17 cellular contexts compared by ENCODE assay signal in the genomic region with DNA sequence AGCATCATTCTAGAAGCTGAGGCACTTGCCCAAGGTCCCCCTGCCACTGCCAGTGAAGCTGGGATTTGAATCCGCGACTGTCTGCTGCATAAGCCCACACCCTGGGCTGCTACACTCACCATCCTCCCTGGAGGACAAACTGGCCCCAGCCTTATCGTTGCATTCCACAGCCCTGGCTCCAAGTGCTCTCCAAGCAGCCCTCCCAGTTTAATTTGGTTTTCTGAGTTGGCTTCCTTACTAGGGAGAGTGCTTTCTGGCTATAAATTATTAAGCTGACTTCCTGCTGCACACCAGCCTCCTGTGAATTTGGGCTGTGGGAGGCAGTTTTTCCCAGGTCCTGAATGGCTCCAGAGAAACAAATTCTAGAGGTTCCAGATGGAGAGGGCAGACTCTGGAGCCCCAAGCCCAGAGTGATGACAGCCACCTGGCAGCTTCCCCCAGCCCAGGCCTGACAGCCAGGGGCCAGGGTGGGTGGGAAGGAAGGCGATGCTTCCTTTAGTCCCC.
DNase-seq lines count a peak whose midpoint lies in the region; ATAC-seq, FAIRE-seq and TF ChIP-seq lines count a peak whose summit lies in the region.
"Had no signal": no experiment of that assay in that cellular context is flagged by ENCODE, and none has a peak within 500 bp of the region (broad histone marks: within the 10 kb centered on the region; RNA-seq: fewer than 3 reads in every experiment).

No MANE protein-coding gene starts in this region.

- no peak overlapping the region for H2BK120ac ChIP-seq in neuronal stem cell (ENCODE audit: low read depth, low read length)

- no peaks in the 10 kb centered on the region for H3K4me1 ChIP-seq in right lobe of liver
- H3K4me1 ChIP-seq in HepG2 (ENCODE audit: insufficient read depth, low read length) = no peaks in the 10 kb centered on the region
- H3K4me1 ChIP-seq in heart right ventricle = peaks cover 21 to 92% (median 44%) of the 10 kb centered on the region in 9 donors
- peaks cover 0 to 9% of the 10 kb centered on the region in 2 donors for H3K4me1 ChIP-seq in neuronal stem cell (ENCODE audit: control insufficient read depth in 2 of 2, insufficient read depth in 1 of 2, low read depth in 1 of 2, low read length in 2 of 2)
- no peaks in the 10 kb centered on the region for H3K4me1 ChIP-seq in OCI-LY7 (ENCODE audit: insufficient read depth, low read length, poor library complexity, severe bottlenecking)

- CTCF ChIA-PET in HepG2 (lab: Yijun Ruan, JAX; ENCODE audit: low intra/inter-chr PET ratio, low total read pairs) = no interaction called here
- CTCF ChIA-PET in OCI-LY7 (lab: Charles Lee; ENCODE audit: unreplicated experiment) = no interaction called here

- 56% methylated on average over 1 of the region's 4 CpGs for WGBS in right lobe of liver (ENCODE audit: insufficient coverage, low coverage, low lambda C conversion rate, missing lambda C conversion rate)
- 8% methylated on average over 2 of the region's 4 CpGs for WGBS in HepG2 (ENCODE audit: low lambda C conversion rate)
- 17 to 36% methylated on average over 4 of the region's 4 CpGs for WGBS in heart right ventricle, 2 donors
- no CpG with 5 or more reads among the region's 4 CpGs for WGBS in neuronal stem cell (ENCODE audit: extremely low coverage in 2 of 2, insufficient read length in 2 of 2, insufficient replicate concordance in 1 of 2), 2 donors

- H2AK5ac ChIP-seq in neuronal stem cell (ENCODE audit: low read depth, low read length) = no peak overlapping the region

- H4K8ac ChIP-seq in neuronal stem cell (ENCODE audit: low read depth, low read length) = no peak overlapping the region

- no peak for TF ChIP-seq POLR2A in right lobe of liver (IDR thresholded peaks at IDR 0.05)
- TF ChIP-seq POLR2A in HepG2 (IDR thresholded peaks at IDR 0.05; ENCODE audit: insufficient read depth in 1 of 2, low read depth in 2 of 2, low read length in 2 of 2) = no peak

- H3K27me3 ChIP-seq in right lobe of liver (no peaks in the 10 kb centered on the region), HepG2 (ENCODE audit: control insufficient read depth in 1 of 2, insufficient read depth in 2 of 2, low read length in 2 of 2) (peaks cover 6 to 50% of the 10 kb centered on the region in 2 experiments; a peak in 3 of 5 replicates), heart right ventricle (no peaks in the 10 kb centered on the region), neuronal stem cell (ENCODE audit: control insufficient read depth in 3 of 3, insufficient read depth in 3 of 3, low read depth in 1 of 3, low read length in 3 of 3) (no peaks in the 10 kb centered on the region)

- H2BK15ac ChIP-seq in neuronal stem cell (ENCODE audit: low read length) = no peak overlapping the region

- H3K36me3 ChIP-seq in right lobe of liver (no peaks in the 10 kb centered on the region), HepG2 (replicated peaks in 1 of 2; ENCODE audit: control insufficient read depth in 1 of 2, insufficient read depth in 2 of 2, low read length in 2 of 2) (no peaks in the 10 kb centered on the region), heart right ventricle (peaks cover 0 to 20% (median 0%) of the 10 kb centered on the region in 9 donors), neuronal stem cell (replicated peaks in 1 of 2; ENCODE audit: control insufficient read depth in 2 of 2, insufficient read depth in 2 of 2, low read length in 2 of 2) (peaks cover 2 to 100% of the 10 kb centered on the region in 2 donors), OCI-LY7 (ENCODE audit: insufficient read depth, low read length) (no peaks in the 10 kb centered on the region)

- no peak for FAIRE-seq in HepG2 (lab: Jason Lieb, UNC)

- in situ Hi-C loops in HepG2 (cut with HindIII; ENCODE audit: extremely low pct_ligation_motif_present, low pct_unique_long_range_greater_than_20kb) = no loop called here

- H4K91ac ChIP-seq in neuronal stem cell (ENCODE audit: low read depth, low read length, poor library complexity) = no peak overlapping the region

- intact Hi-C loops in right lobe of liver (cut with DNase I) = no loop called here
- intact Hi-C loops in HepG2 (cut with micrococcal nuclease; ENCODE audit: unreplicated experiment) = no loop called here
- intact Hi-C loops in heart right ventricle (cut with DNase I) = loop anchor here in 1 of 10 donors (2.0 kb wide), 1 partner anchor 17 kb away; no protein-coding TSS in a partner anchor
- intact Hi-C loops in OCI-LY7 (cut with micrococcal nuclease; ENCODE audit: unreplicated experiment) = no loop called here

- H3K4ac ChIP-seq in neuronal stem cell (ENCODE audit: low read length) = no peak overlapping the region

- no TSS peak for BruUV-seq in HepG2 (replicated peaks; lab: Mats Ljungman, UMichigan)
- no TSS peak for BruUV-seq in OCI-LY7 (replicated peaks; lab: Mats Ljungman, UMichigan)

- H3K27ac ChIP-seq in right lobe of liver (no peak overlapping the region), HepG2 (ENCODE audit: extremely low read length, insufficient read depth, low read length) (no peak overlapping the region), heart right ventricle (peak overlapping the region; percentile 52 to 92 (median 85)), neuronal stem cell (replicated peaks; ENCODE audit: low read length) (no peak overlapping the region), OCI-LY7 (ENCODE audit: low read depth, low read length, poor library complexity, severe bottlenecking) (no peak overlapping the region)
- H3K27ac ChIP-seq: C4-2B had no signal

- POLR2A ChIA-PET in HepG2 (lab: Yijun Ruan, JAX) (no interaction called here), OCI-LY7 (lab: Charles Lee) (interaction anchor here (0.5 kb wide), 1 partner anchor 8 kb away, joined by 3 read pairs; no protein-coding TSS in a partner anchor)

- no peak overlapping the region for H2AFZ ChIP-seq in HepG2 (ENCODE audit: low read length)
- H2AFZ ChIP-seq in neuronal stem cell (ENCODE audit: low read length) = no peak overlapping the region
- H2AFZ ChIP-seq in OCI-LY7 (ENCODE audit: low read length) = no peak overlapping the region

- TF ChIP-seq EP300 in HepG2 (IDR thresholded peaks at IDR 0.05; ENCODE audit: low read depth in 2 of 2, low read length in 2 of 2) (no peak), HepG2 (CRISPR knock-in tag; IDR thresholded peaks at IDR 0.05; ENCODE audit: borderline replicate concordance) (no peak)

- H3K9ac ChIP-seq in HepG2 (ENCODE audit: insufficient read depth, low read depth, low read length) = no peak overlapping the region
- no peak overlapping the region for H3K9ac ChIP-seq in neuronal stem cell (ENCODE audit: low read depth, low read length, poor library complexity)

- H3K18ac ChIP-seq in neuronal stem cell (ENCODE audit: low read length) = peak overlapping the region; percentile 45

- no peaks in the 10 kb centered on the region for H3K79me1 ChIP-seq in neuronal stem cell (ENCODE audit: low read depth, low read length)

- TF ChIP-seq RAD21 in HepG2 (CRISPR knock-in tag; IDR thresholded peaks at IDR 0.05) = no peak

- no peak overlapping the region for H3K23ac ChIP-seq in neuronal stem cell (ENCODE audit: low read depth, low read length, poor library complexity)

- H3K4me3 ChIP-seq in right lobe of liver (no peak overlapping the region), HepG2 (replicated peaks in 1 of 3; ENCODE audit: insufficient read depth in 1 of 3, low read depth in 2 of 3, low read length in 3 of 3) (no peak overlapping the region), heart right ventricle (peak overlapping the region in 1 of 10 donors; percentile 29), neuronal stem cell (ENCODE audit: low read length in 2 of 2) (no peak overlapping the region), OCI-LY7 (ENCODE audit: low read depth, low read length, poor library complexity, severe bottlenecking) (no peak overlapping the region)

- no peak for DNase-seq in right lobe of liver
- DNase-seq in HepG2 (ENCODE audit: low spot score) = no peak
- peak; percentile 54 to 59 for DNase-seq in heart right ventricle
- DNase-seq in neuronal stem cell (ENCODE audit: low spot score) = no peak
- DNase-seq in OCI-M1 (lab: John Stamatoyannopoulos, UW) = no peak
- DNase-seq in Kasumi-1 (lab: John Stamatoyannopoulos, UW) = no peak
- DNase-seq in OCI-LY7 (ENCODE audit: low spot score) = no peak
- DNase-seq: activated CD4-positive, alpha-beta memory T cell treated with anti-CD3 and anti-CD28 coated beads, Interleukin-2, amount 10 ng/mL, durations not matched to agents 7 days and 5 days; activated T-cell treated with anti-CD3 and anti-CD28 coated beads, Interleukin-2, amount 50 U/mL, for 72 hours; central memory CD4-positive, alpha-beta T cell; DMS79 treated with DMSO at 0.1 percent for 48 hours; effector memory CD4-positive, alpha-beta T cell; mammary epithelial cell; natural killer cell; stimulated activated naive CD8-positive, alpha-beta T cell treated with anti-CD3 and anti-CD28 coated beads, Interleukin-15, Interleukin-2, amounts not matched to agents 100 U/mL and 50 U/mL, for 24 hours had no signal

- H3K79me2 ChIP-seq in HepG2 (ENCODE audit: insufficient read depth, low read length) (no peaks in the 10 kb centered on the region), OCI-LY7 (ENCODE audit: insufficient read depth, low read depth, low read length) (no peaks in the 10 kb centered on the region)

- H2BK5ac ChIP-seq in neuronal stem cell (ENCODE audit: low read length) = no peak overlapping the region

- ATAC-seq in right lobe of liver (peak; percentile 13 to 45 (median 24)), HepG2 (no peak), heart right ventricle (peak; percentile 72 to 85 (median 81)), GM21360 (IDR thresholded peaks at IDR 0.05; ENCODE audit: unreplicated experiment) (no peak)
- ATAC-seq: activated T-cell treated with anti-CD3 and anti-CD28 coated beads, Interleukin-2, amount 50 U/mL, for 72 hours; natural killer cell; stimulated activated naive CD8-positive, alpha-beta T cell treated with anti-CD3 and anti-CD28 coated beads, Interleukin-15, Interleukin-2, amounts not matched to agents 100 U/mL and 50 U/mL, for 24 hours had no signal

- H3K14ac ChIP-seq in neuronal stem cell (ENCODE audit: low read length) = no peak overlapping the region

- H3K9me3 ChIP-seq in right lobe of liver (no peaks in the 10 kb centered on the region), HepG2 (ENCODE audit: low read length) (no peaks in the 10 kb centered on the region), heart right ventricle (no peaks in the 10 kb centered on the region), neuronal stem cell (replicated peaks in 1 of 2; ENCODE audit: control insufficient read depth in 2 of 2, insufficient read depth in 1 of 2, low read depth in 1 of 2, low read length in 2 of 2) (no peaks in the 10 kb centered on the region), OCI-LY7 (ENCODE audit: low read length) (no peaks in the 10 kb centered on the region)

- H4K20me1 ChIP-seq in HepG2 (ENCODE audit: insufficient read depth, low read length) = no peaks in the 10 kb centered on the region
- H4K20me1 ChIP-seq in OCI-LY7 (ENCODE audit: insufficient read depth, low read length) = no peaks in the 10 kb centered on the region

- H2BK12ac ChIP-seq in neuronal stem cell (ENCODE audit: low read length) = no peak overlapping the region

- TF ChIP-seq CTCF in right lobe of liver (IDR thresholded peaks at IDR 0.05) = no peak
- no peak for TF ChIP-seq CTCF in HepG2 (CRISPR knock-in tag; IDR thresholded peaks at IDR 0.05)
- TF ChIP-seq CTCF in heart right ventricle (IDR thresholded peaks at IDR 0.05) = no peak
- TF ChIP-seq CTCF in OCI-LY7 (conservative IDR thresholded peaks at IDR 0.05; ENCODE audit: low read length) = no peak

- H3K4me2 ChIP-seq in HepG2 (ENCODE audit: low read depth, low read length) (no peak overlapping the region), neuronal stem cell (ENCODE audit: insufficient read depth, low read length, poor library complexity, severe bottlenecking) (no peak overlapping the region), OCI-LY7 (ENCODE audit: low read length) (no peak overlapping the region)

- H3K9me2 ChIP-seq in OCI-LY7 (ENCODE audit: insufficient read depth, low read length) = no peaks in the 10 kb centered on the region

Comparison
In these comparisons a context has a peak if more than half of its experiments do, and no peak if none do; other contexts are left out.
1. ATAC-seq: peak in right lobe of liver (4 of 4) and heart right ventricle (8 of 8); none in HepG2 (single experiment) and GM21360 (single experiment).
2. DNase-seq: peak in heart right ventricle (2 of 2); none in right lobe of liver (0 of 3), HepG2 (single experiment), neuronal stem cell (single experiment), OCI-M1 (single experiment), Kasumi-1 (0 of 2) and OCI-LY7 (single experiment).
3. H3K27ac ChIP-seq: peak in heart right ventricle (10 of 10); none in right lobe of liver (0 of 3), HepG2 (single experiment), neuronal stem cell (single experiment) and OCI-LY7 (single experiment).